8 cellular contexts compared by ENCODE assay signal in genomic region chr12:132559652-132560420, GRCh38.
DNase-seq lines count a peak whose midpoint lies in the region; ATAC-seq, FAIRE-seq and TF ChIP-seq lines count a peak whose summit lies in the region.

No MANE protein-coding gene starts in this region.

- H3K4me1 ChIP-seq in mucosa of rectum (ENCODE audit: control insufficient read depth in 2 of 2, insufficient read depth in 2 of 2, low read length in 2 of 2) = peaks cover 6% of the 10 kb centered on the region in 2 donors

- H3K36me3 ChIP-seq in mucosa of rectum (ENCODE audit: control insufficient read depth in 2 of 2, insufficient read depth in 2 of 2, low read length in 2 of 2) = no peaks in the 10 kb centered on the region

- no peak for TF ChIP-seq CTCF in AG09319 (IDR thresholded peaks at IDR 0.05; ENCODE audit: low read depth, low read length)

- peak overlapping the region in 1 of 2 donors; percentile 66 for H3K9ac ChIP-seq in mucosa of rectum (ENCODE audit: low read depth in 1 of 2, low read length in 2 of 2)

- no peak for FAIRE-seq in GM18507 (lab: Jason Lieb, UNC)

- H3K27ac ChIP-seq in mucosa of rectum (ENCODE audit: low read depth in 2 of 2, low read length in 2 of 2) = no peak overlapping the region

- no peaks in the 10 kb centered on the region for H3K27me3 ChIP-seq in mucosa of rectum (ENCODE audit: control insufficient read depth in 2 of 2, insufficient read depth in 2 of 2, low read length in 2 of 2)

- no peak for ATAC-seq in GM21447 (IDR thresholded peaks at IDR 0.05; ENCODE audit: unreplicated experiment)

- no peaks in the 10 kb centered on the region for H3K9me3 ChIP-seq in mucosa of rectum (ENCODE audit: control insufficient read depth in 2 of 2, low read length in 2 of 2)

- no peak for TF ChIP-seq POLR2A in erythroblast (IDR thresholded peaks at IDR 0.05; ENCODE audit: low read length)

- H3K4me3 ChIP-seq in mucosa of rectum (ENCODE audit: low read length in 2 of 2) = peak overlapping the region; percentile 61 to 67

- peak; percentile 4 for DNase-seq in AG09319 (ENCODE audit: extremely low read depth, low read depth)
- peak; percentile 65 for DNase-seq in GM18507 (ENCODE audit: extremely low spot score, insufficient read length, low read depth)
- DNase-seq in NCI-H2171 (lab: John Stamatoyannopoulos, UW) = peak; percentile 81
- peak; percentile 24 for DNase-seq in activated CD4-positive, alpha-beta T cell treated with anti-CD3 and anti-CD28 coated beads, Interleukin-2, amount 50 U/mL, for 1 hour
- peak; percentile 75 to 77 for DNase-seq in erythroblast (lab: John Stamatoyannopoulos, UW)
- peak; percentile 22 for DNase-seq in superior temporal gyrus (ENCODE audit: extremely low spot score)

Comparison
In these comparisons a context has a peak if more than half of its experiments do, and no peak if none do; other contexts are left out.
1. DNase-seq: peak in every context shown above with its lines; median percentile 81 in NCI-H2171; 76 in erythroblast; 65 in GM18507; 24 in activated CD4-positive, alpha-beta T cell treated with anti-CD3 and anti-CD28 coated beads, Interleukin-2, amount 50 U/mL, for 1 hour; 22 in superior temporal gyrus; 4 in AG09319.